1 cellular context compared by ENCODE assay signal in genomic region chr1:153984125-153984899, GRCh38.
TF ChIP-seq lines count a peak whose summit lies in the region.

No MANE protein-coding gene starts in this region.

TF ChIP-seq in H1, 55 proteins besides CTCF, POLR2A, EP300 and RAD21:
- TF ChIP-seq SIRT6 (IDR thresholded peaks at IDR 0.05; ENCODE audit: low read length) (no peak), TBP (IDR thresholded peaks at IDR 0.05; ENCODE audit: low read depth, low read length) (no peak), EZH2 (IDR thresholded peaks at IDR 0.05; ENCODE audit: low read depth, low read length, severe bottlenecking) (no peak), TAF7 (optimal IDR thresholded peaks at IDR 0.05; ENCODE audit: borderline replicate concordance, low read depth, low read length) (no peak), CEBPB (IDR thresholded peaks at IDR 0.05; ENCODE audit: low read depth, low read length) (no peak), ZNF274 (IDR thresholded peaks at IDR 0.05; ENCODE audit: borderline replicate concordance, extremely low read depth, low read length) (no peak), CBX5 (IDR thresholded peaks at IDR 0.05; ENCODE audit: low read depth, low read length) (no peak), E2F6 (IDR thresholded peaks at IDR 0.05) (no peak), TAF1 (IDR thresholded peaks at IDR 0.05; ENCODE audit: low read depth, low read length) (no peak), TEAD4 (IDR thresholded peaks at IDR 0.05; ENCODE audit: low read depth, low read length) (no peak), SAP30 (IDR thresholded peaks at IDR 0.05; ENCODE audit: insufficient read depth, insufficient replicate concordance, low read length) (no peak), SP4 (IDR thresholded peaks at IDR 0.05; ENCODE audit: low read length) (no peak), KDM5A (IDR thresholded peaks at IDR 0.05; ENCODE audit: low read length) (no peak), HDAC6 (IDR thresholded peaks at IDR 0.05; ENCODE audit: low read depth, low read length) (no peak)
- TF ChIP-seq, protein P1, sequence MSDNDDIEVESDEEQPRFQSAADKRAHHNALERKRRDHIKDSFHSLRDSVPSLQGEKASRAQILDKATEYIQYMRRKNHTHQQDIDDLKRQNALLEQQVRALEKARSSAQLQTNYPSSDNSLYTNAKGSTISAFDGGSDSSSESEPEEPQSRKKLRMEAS (IDR thresholded peaks at IDR 0.05), result no peak
- TF ChIP-seq, protein P2, sequence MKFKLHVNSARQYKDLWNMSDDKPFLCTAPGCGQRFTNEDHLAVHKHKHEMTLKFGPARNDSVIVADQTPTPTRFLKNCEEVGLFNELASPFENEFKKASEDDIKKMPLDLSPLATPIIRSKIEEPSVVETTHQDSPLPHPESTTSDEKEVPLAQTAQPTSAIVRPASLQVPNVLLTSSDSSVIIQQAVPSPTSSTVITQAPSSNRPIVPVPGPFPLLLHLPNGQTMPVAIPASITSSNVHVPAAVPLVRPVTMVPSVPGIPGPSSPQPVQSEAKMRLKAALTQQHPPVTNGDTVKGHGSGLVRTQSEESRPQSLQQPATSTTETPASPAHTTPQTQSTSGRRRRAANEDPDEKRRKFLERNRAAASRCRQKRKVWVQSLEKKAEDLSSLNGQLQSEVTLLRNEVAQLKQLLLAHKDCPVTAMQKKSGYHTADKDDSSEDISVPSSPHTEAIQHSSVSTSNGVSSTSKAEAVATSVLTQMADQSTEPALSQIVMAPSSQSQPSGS (IDR thresholded peaks at IDR 0.05; ENCODE audit: low read length), result no peak
TF ChIP-seq in H1: peak in this region for 0.
